In the genomic region with DNA sequence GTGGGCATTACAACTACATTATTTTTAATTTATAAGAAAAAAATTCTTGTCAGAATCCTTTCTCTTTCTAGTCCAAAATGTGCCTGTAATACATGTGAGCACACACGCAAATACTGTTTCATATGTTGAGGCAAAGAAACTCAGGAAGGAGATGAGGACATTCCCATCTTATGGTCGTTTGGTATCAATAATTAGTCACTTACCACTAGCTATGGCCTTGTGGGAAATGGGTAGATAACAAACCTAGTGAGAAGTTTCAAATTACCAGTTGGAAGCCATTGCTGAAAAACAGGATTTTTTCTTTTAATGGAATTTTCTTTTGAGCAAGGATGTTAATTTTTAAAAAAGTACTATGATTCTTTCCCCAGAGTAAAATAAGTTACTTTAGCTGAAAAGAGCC, we compare ENCODE assay signal across 9 cellular contexts. TPM values are rescaled to one million over a fixed set of nuclear protein-coding genes. Genes with fewer than 3 reads are reported as not detected.
DNase-seq lines count a peak whose midpoint lies in the region; ATAC-seq and TF ChIP-seq lines count a peak whose summit lies in the region.
"Had no signal": no experiment of that assay in that cellular context is flagged by ENCODE, and none has a peak within 500 bp of the region (broad histone marks: within the 10 kb centered on the region; RNA-seq: fewer than 3 reads in every experiment).

No MANE protein-coding gene starts in this region.

- TF ChIP-seq CTCF in left ventricle myocardium inferior (IDR thresholded peaks at IDR 0.05; ENCODE audit: borderline replicate concordance) = no peak
- no peak for TF ChIP-seq CTCF in colonic mucosa (IDR thresholded peaks at IDR 0.05)

- no peaks in the 10 kb centered on the region for H3K27me3 ChIP-seq in left ventricle myocardium inferior (ENCODE audit: low read depth)
- no peaks in the 10 kb centered on the region for H3K27me3 ChIP-seq in colonic mucosa
- no peaks in the 10 kb centered on the region for H3K27me3 ChIP-seq in aorta (ENCODE audit: control insufficient read depth in 1 of 2, insufficient read depth in 2 of 2, low read length in 1 of 2)

- no peak for ATAC-seq in Right ventricle myocardium inferior
- no peak for ATAC-seq in aorta (ENCODE audit: low FRiP score)
- no peak for ATAC-seq in HG02798 (IDR thresholded peaks at IDR 0.05; ENCODE audit: poor library complexity, unreplicated experiment)
- ATAC-seq in GM18502 (IDR thresholded peaks at IDR 0.05; ENCODE audit: poor library complexity, unreplicated experiment) = no peak
- ATAC-seq: activated naive CD8-positive, alpha-beta T cell treated with anti-CD3 and anti-CD28 coated beads, Interleukin-2, amount 50 U/mL, for 24 hours had no signal

- H3K27ac ChIP-seq in left ventricle myocardium inferior (replicated peaks) (peak overlapping the region; percentile 77), colonic mucosa (peak overlapping the region; percentile 21), aorta (ENCODE audit: low read depth in 1 of 2, low read length in 2 of 2) (peak overlapping the region; percentile 36 to 87)

- intact Hi-C loops in left ventricle myocardium inferior (cut with micrococcal nuclease) (no loop called here), Right ventricle myocardium inferior (cut with DNase I) (no loop called here), colonic mucosa (cut with DNase I) (no loop called here), aorta (cut with DNase I) (no loop called here)

- H3K9me3 ChIP-seq in left ventricle myocardium inferior (replicated peaks) = no peaks in the 10 kb centered on the region
- H3K9me3 ChIP-seq in colonic mucosa = no peaks in the 10 kb centered on the region
- H3K9me3 ChIP-seq in aorta (ENCODE audit: control insufficient read depth, low read length) = no peaks in the 10 kb centered on the region

- WGBS in aorta, 2 donors = 48 to 50% methylated on average over 2 of the region's 2 CpGs

- DNase-seq in left ventricle myocardium inferior (no peak), Right ventricle myocardium inferior (ENCODE audit: missing footprints) (no peak), colonic mucosa (no peak), non-pigmented ciliary epithelial cell (ENCODE audit: low read depth) (peak; percentile 69), aorta (no peak)
- no peak for DNase-seq in activated CD8-positive, alpha-beta memory T cell treated with anti-CD3 and anti-CD28 coated beads, Interleukin-2, amount 50 U/mL, for 48 hours
- DNase-seq: activated naive CD8-positive, alpha-beta T cell treated with anti-CD3 and anti-CD28 coated beads, Interleukin-2, amount 50 U/mL, for 24 hours had no signal

- H3K4me3 ChIP-seq in left ventricle myocardium inferior = no peak overlapping the region
- H3K4me3 ChIP-seq in colonic mucosa = no peak overlapping the region
- H3K4me3 ChIP-seq in aorta (ENCODE audit: low read length in 2 of 2) = no peak overlapping the region

- no peak overlapping the region for H3K9ac ChIP-seq in colonic mucosa (ENCODE audit: low read depth in 2 of 2, low read length in 2 of 2)

- no peaks in the 10 kb centered on the region for H3K36me3 ChIP-seq in left ventricle myocardium inferior
- no peaks in the 10 kb centered on the region for H3K36me3 ChIP-seq in colonic mucosa
- no peaks in the 10 kb centered on the region for H3K36me3 ChIP-seq in aorta (ENCODE audit: control insufficient read depth in 1 of 2, insufficient read depth in 2 of 2, low read length in 1 of 2)

- H3K4me1 ChIP-seq in left ventricle myocardium inferior = peaks cover 82% of the 10 kb centered on the region
- H3K4me1 ChIP-seq in colonic mucosa = no peaks in the 10 kb centered on the region
- peaks cover 1 to 25% of the 10 kb centered on the region in 2 donors for H3K4me1 ChIP-seq in aorta (ENCODE audit: control insufficient read depth in 1 of 2, insufficient read depth in 2 of 2, low read length in 2 of 2)

RNA-seq across cellular contexts. Expression of a gene that starts 25.7 kb away (rescaled TPM):
- 61.1 TPM for total RNA-seq in left ventricle myocardium inferior
- 53.5 TPM for total RNA-seq in Right ventricle myocardium inferior
- total RNA-seq in colonic mucosa = 10 to 100 TPM in 1 of 2 donors, 1 to 10 TPM in 1; 3.1 to 13.9 TPM
- 10 to 100 TPM; 66.2 to 78.5 TPM for total RNA-seq in aorta
- 10 to 100 TPM; 12.5 to 13.0 TPM for polyA plus RNA-seq in aorta

Comparison
In these comparisons a context has a peak if more than half of its experiments do, and no peak if none do; other contexts are left out.
1. H3K27ac ChIP-seq: peak in every context shown above with its lines; median percentile 77 in left ventricle myocardium inferior; 62 in aorta; 21 in colonic mucosa.